Comparison of ENCODE assay signal across 8 cellular contexts in the genomic region with DNA sequence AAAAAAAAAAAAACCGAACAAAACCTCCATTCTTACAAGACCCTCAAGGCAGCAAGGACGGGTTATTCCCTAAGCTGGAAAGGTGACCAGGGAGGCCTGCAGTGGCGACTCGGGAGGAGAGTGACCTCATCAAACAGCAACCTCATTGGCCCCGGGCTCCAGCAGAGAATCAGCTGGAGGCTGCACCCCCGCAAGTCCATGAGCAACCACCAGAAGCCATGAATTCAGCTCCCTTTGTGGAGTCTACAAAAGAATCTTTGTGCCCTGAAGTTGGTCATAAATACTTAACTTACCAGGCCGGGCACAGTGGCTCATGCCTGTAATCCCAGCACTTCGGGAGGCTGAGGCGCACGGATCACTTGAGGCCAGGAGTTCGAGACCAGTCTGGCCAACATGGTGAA.
DNase-seq lines count a peak whose midpoint lies in the region; ATAC-seq and TF ChIP-seq lines count a peak whose summit lies in the region.
"Had no signal": no experiment of that assay in that cellular context is flagged by ENCODE, and none has a peak within 500 bp of the region (broad histone marks: within the 10 kb centered on the region; RNA-seq: fewer than 3 reads in every experiment).

No MANE protein-coding gene starts in this region.

- DNase-seq in GM23248 (peak; percentile 79), SK-N-MC (ENCODE audit: low read depth, low spot score) (no peak), hepatic stellate cell (ENCODE audit: low spot score) (peak; percentile 64), stomach (no peak), lower leg skin (ENCODE audit: low spot score in 2 of 2) (no peak), Karpas-422 (no peak)
- DNase-seq: NCI-H1694 had no signal

- TF ChIP-seq POLR2A in stomach (IDR thresholded peaks at IDR 0.05) = no peak
- TF ChIP-seq POLR2A in lower leg skin (IDR thresholded peaks at IDR 0.05) = no peak

- H3K9ac ChIP-seq in GM23248 (peak overlapping the region; percentile 87), SK-N-MC (ENCODE audit: insufficient read length) (no peak overlapping the region), Karpas-422 (ENCODE audit: low read length) (no peak overlapping the region)

- H3K4me2 ChIP-seq in GM23248 (ENCODE audit: unreplicated experiment) = peak overlapping the region; percentile 86
- H3K4me2 ChIP-seq in Karpas-422 (ENCODE audit: low read depth, low read length, poor library complexity, severe bottlenecking) = no peak overlapping the region

- H3K9me3 ChIP-seq in GM23248 (ENCODE audit: low read depth) = no peaks in the 10 kb centered on the region
- no peaks in the 10 kb centered on the region for H3K9me3 ChIP-seq in SK-N-MC (ENCODE audit: low read depth, low read length)
- no peaks in the 10 kb centered on the region for H3K9me3 ChIP-seq in stomach
- no peaks in the 10 kb centered on the region for H3K9me3 ChIP-seq in Karpas-422 (ENCODE audit: low read length)

- H3K27ac ChIP-seq in GM23248 = peak overlapping the region; percentile 82
- no peak overlapping the region for H3K27ac ChIP-seq in SK-N-MC
- H3K27ac ChIP-seq in stomach = peak overlapping the region; percentile 42 to 80 (median 65)
- H3K27ac ChIP-seq in Karpas-422 (ENCODE audit: low read length) = no peak overlapping the region

- intact Hi-C loops in stomach (cut with DNase I; ENCODE audit: low total_unique reads) = no loop called here
- intact Hi-C loops in lower leg skin (cut with DNase I; ENCODE audit: low total_unique reads) = no loop called here

- H3K36me3 ChIP-seq in GM23248 (ENCODE audit: low read depth) = no peaks in the 10 kb centered on the region; the same call in 1 of the 2 replicates
- H3K36me3 ChIP-seq in SK-N-MC (ENCODE audit: insufficient read depth, low read length) = no peaks in the 10 kb centered on the region; the same call in 1 of the 2 replicates
- H3K36me3 ChIP-seq in stomach = peaks cover 0 to 18% (median 14%) of the 10 kb centered on the region in 4 donors
- no peaks in the 10 kb centered on the region for H3K36me3 ChIP-seq in Karpas-422 (ENCODE audit: insufficient read depth, low read length)

- 64 to 66% methylated on average over 11 of the region's 11 CpGs for WGBS in GM23248 (ENCODE audit: low coverage in 1 of 2, low lambda C conversion rate in 2 of 2, missing lambda C conversion rate in 2 of 2), 2 experiments
- 68 to 90% (median 82%) methylated on average over 11 of the region's 11 CpGs for WGBS in stomach, 5 donors
- WGBS in lower leg skin, 2 donors = 59 to 79% methylated on average over 11 of the region's 11 CpGs

- H3K79me2 ChIP-seq in GM23248 (ENCODE audit: insufficient read depth) (no peaks in the 10 kb centered on the region), Karpas-422 (ENCODE audit: low read length) (no peaks in the 10 kb centered on the region)

- H3K4me3 ChIP-seq in GM23248 = peak overlapping the region; percentile 80
- H3K4me3 ChIP-seq in SK-N-MC = peak overlapping the region; percentile 77; the same call in 1 of the 2 replicates
- peak overlapping the region in 1 of 4 donors; percentile 44 for H3K4me3 ChIP-seq in stomach
- no peak overlapping the region for H3K4me3 ChIP-seq in lower leg skin (ENCODE audit: low read depth, poor library complexity, severe bottlenecking)
- H3K4me3 ChIP-seq in Karpas-422 (ENCODE audit: low read length) = no peak overlapping the region

- no peaks in the 10 kb centered on the region for H3K9me2 ChIP-seq in GM23248 (ENCODE audit: insufficient read depth)
- no peaks in the 10 kb centered on the region for H3K9me2 ChIP-seq in Karpas-422 (replicated peaks; ENCODE audit: insufficient read depth, low read length)

- in situ Hi-C loops in GM23248 (cut with MboI) = no loop called here

- H3K27me3 ChIP-seq in GM23248 (replicated peaks; ENCODE audit: insufficient read depth) (no peaks in the 10 kb centered on the region), stomach (peaks cover 0 to 14% (median 0%) of the 10 kb centered on the region in 3 donors), Karpas-422 (ENCODE audit: low read length) (no peaks in the 10 kb centered on the region)

- TF ChIP-seq EP300 in stomach (IDR thresholded peaks at IDR 0.05) = no peak

- peaks cover 8% of the 10 kb centered on the region; the same call in 1 of the 2 replicates for H3K4me1 ChIP-seq in GM23248 (ENCODE audit: insufficient read depth)
- peaks cover 7 to 28% (median 19%) of the 10 kb centered on the region in 4 donors for H3K4me1 ChIP-seq in stomach
- H3K4me1 ChIP-seq in Karpas-422 (ENCODE audit: low read length) = no peaks in the 10 kb centered on the region

- ATAC-seq in GM21360 (IDR thresholded peaks at IDR 0.05; ENCODE audit: unreplicated experiment) = no peak

- peak overlapping the region; percentile 83 for H2AFZ ChIP-seq in GM23248
- no peak overlapping the region for H2AFZ ChIP-seq in Karpas-422 (ENCODE audit: low read length)

- no peaks in the 10 kb centered on the region for H3F3A ChIP-seq in GM23248 (ENCODE audit: insufficient read depth)

- H4K20me1 ChIP-seq in GM23248 (ENCODE audit: insufficient read depth) (no peaks in the 10 kb centered on the region), Karpas-422 (ENCODE audit: insufficient read depth, low read depth, low read length) (no peaks in the 10 kb centered on the region)

- TF ChIP-seq CTCF in stomach (IDR thresholded peaks at IDR 0.05) (no peak), lower leg skin (IDR thresholded peaks at IDR 0.05) (no peak)

Comparison
In these comparisons a context has a peak if more than half of its experiments do, and no peak if none do; other contexts are left out.
1. DNase-seq: peak in GM23248 (single experiment) and hepatic stellate cell (single experiment); none in SK-N-MC (single experiment), stomach (single experiment), lower leg skin (0 of 2) and Karpas-422 (single experiment).
2. H3K27ac ChIP-seq: peak in GM23248 (single experiment) and stomach (5 of 5); none in SK-N-MC (single experiment) and Karpas-422 (single experiment).
3. H3K4me3 ChIP-seq: peak in GM23248 (single experiment) and SK-N-MC (single experiment); none in lower leg skin (single experiment) and Karpas-422 (single experiment).